ENCODE assay signal across 10 cellular contexts in genomic region chr1:226132731-226133503, GRCh38.
DNase-seq lines count a peak whose midpoint lies in the region; ATAC-seq lines count a peak whose summit lies in the region.
"Had no signal": no experiment of that assay in that cellular context is flagged by ENCODE, and none has a peak within 500 bp of the region (broad histone marks: within the 10 kb centered on the region; RNA-seq: fewer than 3 reads in every experiment).

No MANE protein-coding gene starts in this region.

- H3K4me1 Mint-ChIP-seq in stimulated activated memory B cell treated with anti-CD40 and anti-IgM and Interleukin-4, amounts not matched to agents 10 μg/mL and 1 μg/mL and 100 μg/mL, for 72 hours: peaks cover 42% of the 10 kb centered on the region

- peak overlapping the region; percentile 95 for H3K27ac Mint-ChIP-seq in stimulated activated memory B cell treated with anti-CD40 and anti-IgM and Interleukin-4, amounts not matched to agents 10 μg/mL and 1 μg/mL and 100 μg/mL, for 72 hours

- peak; percentile 87 for ATAC-seq in stimulated activated memory B cell treated with anti-CD40 and anti-IgM and Interleukin-4, amounts not matched to agents 10 μg/mL and 1 μg/mL and 100 μg/mL, for 72 hours

- H3K4me3 Mint-ChIP-seq in stimulated activated memory B cell treated with anti-CD40 and anti-IgM and Interleukin-4, amounts not matched to agents 10 μg/mL and 1 μg/mL and 100 μg/mL, for 72 hours: peak overlapping the region; percentile 45

- no peaks in the 10 kb centered on the region for H3K36me3 Mint-ChIP-seq in stimulated activated memory B cell treated with anti-CD40 and anti-IgM and Interleukin-4, amounts not matched to agents 10 μg/mL and 1 μg/mL and 100 μg/mL, for 72 hours

- DNase-seq in activated CD8-positive, alpha-beta memory T cell treated with anti-CD3 and anti-CD28 coated beads for 24 hours: peak; percentile 42
- DNase-seq in activated CD8-positive, alpha-beta memory T cell treated with anti-CD3 and anti-CD28 coated beads, Interleukin-2, amount 50 U/mL, for 4 hours: no peak
- peak; percentile 29 for DNase-seq in HPDE6-E6E7 (ENCODE audit: extremely low spot score)
- peak; percentile 16 for DNase-seq in iPS-NIHi11 (ENCODE audit: low spot score)
- no peak for DNase-seq in T-helper 1 cell
- no peak for DNase-seq in NCI-H2171 (lab: John Stamatoyannopoulos, UW)
- DNase-seq in NAMALWA (ENCODE audit: low spot score): no peak
- DNase-seq: NCI-H226, occipital lobe had no signal

- no peaks in the 10 kb centered on the region for H3K27me3 Mint-ChIP-seq in stimulated activated memory B cell treated with anti-CD40 and anti-IgM and Interleukin-4, amounts not matched to agents 10 μg/mL and 1 μg/mL and 100 μg/mL, for 72 hours

- H3K9me3 Mint-ChIP-seq in stimulated activated memory B cell treated with anti-CD40 and anti-IgM and Interleukin-4, amounts not matched to agents 10 μg/mL and 1 μg/mL and 100 μg/mL, for 72 hours: peaks cover 3% of the 10 kb centered on the region

Comparison
In these comparisons a context has a peak if more than half of its experiments do, and no peak if none do; other contexts are left out.
1. DNase-seq: peak in activated CD8-positive, alpha-beta memory T cell treated with anti-CD3 and anti-CD28 coated beads for 24 hours (single experiment), HPDE6-E6E7 (single experiment) and iPS-NIHi11 (single experiment); none in activated CD8-positive, alpha-beta memory T cell treated with anti-CD3 and anti-CD28 coated beads, Interleukin-2, amount 50 U/mL, for 4 hours (single experiment), T-helper 1 cell (0 of 5), NCI-H2171 (single experiment) and NAMALWA (single experiment).